18 cellular contexts compared by ENCODE assay signal in the genomic region with DNA sequence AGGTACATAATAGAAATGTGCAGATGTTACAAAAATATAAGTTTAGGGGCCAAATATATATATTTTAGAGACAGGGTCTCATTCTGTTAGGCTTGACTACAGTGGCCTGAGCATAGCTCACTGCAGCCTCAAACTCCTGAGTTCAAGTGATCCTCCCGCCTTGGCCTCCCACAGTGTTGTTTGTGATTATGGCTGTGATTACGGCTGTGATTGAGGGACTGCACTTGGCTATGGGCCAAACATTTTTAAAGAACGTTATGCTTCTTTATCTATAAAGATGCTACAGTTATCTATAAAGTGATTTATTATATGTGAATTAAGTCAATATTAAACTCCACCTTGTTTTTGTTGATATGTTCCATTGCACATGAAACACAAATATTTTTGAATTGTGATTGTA.
DNase-seq lines count a peak whose midpoint lies in the region; ATAC-seq and TF ChIP-seq lines count a peak whose summit lies in the region.
"Had no signal": no experiment of that assay in that cellular context is flagged by ENCODE, and none has a peak within 500 bp of the region (broad histone marks: within the 10 kb centered on the region; RNA-seq: fewer than 3 reads in every experiment).

No MANE protein-coding gene starts in this region.

- no peak for TF ChIP-seq CTCF in OCI-LY3 (IDR thresholded peaks at IDR 0.05; ENCODE audit: low read depth, low read length)
- TF ChIP-seq CTCF in osteoblast (IDR thresholded peaks at IDR 0.05; ENCODE audit: extremely low read depth, low read depth, low read length): no peak
- no peak for TF ChIP-seq CTCF in sigmoid colon (IDR thresholded peaks at IDR 0.05)

- H3K4me1 ChIP-seq in OCI-LY3 (ENCODE audit: low read length) (peaks cover 17% of the 10 kb centered on the region), osteoblast (ENCODE audit: insufficient read depth, low read length) (peaks cover 10% of the 10 kb centered on the region), sigmoid colon (no peaks in the 10 kb centered on the region)
- H3K4me1 ChIP-seq: BLaER1, Caco-2 had no signal

- no peaks in the 10 kb centered on the region for H3K27me3 ChIP-seq in OCI-LY3 (ENCODE audit: low read depth, low read length)
- no peaks in the 10 kb centered on the region for H3K27me3 ChIP-seq in osteoblast (ENCODE audit: insufficient read depth, low read length)
- no peaks in the 10 kb centered on the region for H3K27me3 ChIP-seq in sigmoid colon
- H3K27me3 ChIP-seq: BLaER1 had no signal

- no peaks in the 10 kb centered on the region for H3K36me3 Mint-ChIP-seq in natural killer cell treated with Interleukin-12 subunit alpha and Interleukin-12 subunit beta and Interleukin-15 and Interleukin-18, amount 100 ng/mL, for 72 hours
- H3K36me3 Mint-ChIP-seq: CD4-positive, CD25-positive, alpha-beta regulatory T cell; CD8-positive, alpha-beta T cell had no signal

- H3K4me3 ChIP-seq in OCI-LY3 (ENCODE audit: low read length) (no peak overlapping the region), osteoblast (ENCODE audit: insufficient read depth, low read length) (no peak overlapping the region), sigmoid colon (no peak overlapping the region)
- H3K4me3 ChIP-seq: BLaER1, GM23248 had no signal

- H3K27me3 Mint-ChIP-seq in natural killer cell treated with Interleukin-12 subunit alpha and Interleukin-12 subunit beta and Interleukin-15 and Interleukin-18, amount 100 ng/mL, for 72 hours: peaks cover 5 to 8% of the 10 kb centered on the region in 2 donors
- H3K27me3 Mint-ChIP-seq: B cell had no signal

- no peaks in the 10 kb centered on the region for H3K79me2 ChIP-seq in OCI-LY3 (ENCODE audit: low read length)
- H3K79me2 ChIP-seq in osteoblast (ENCODE audit: insufficient read depth, low read length): no peaks in the 10 kb centered on the region

- 61 to 72% methylated on average over 3 of the region's 3 CpGs for WGBS in sigmoid colon, 2 donors

- no peak overlapping the region for H3K27ac ChIP-seq in OCI-LY3 (ENCODE audit: low read length)
- H3K27ac ChIP-seq in osteoblast (ENCODE audit: low read depth, low read length): no peak overlapping the region
- H3K27ac ChIP-seq in sigmoid colon: no peak overlapping the region
- H3K27ac ChIP-seq: BLaER1, C4-2B, GM23248 had no signal

- POLR2A ChIA-PET in HEK293T (lab: Yijun Ruan, JAX): no interaction called here

- no peaks in the 10 kb centered on the region for H3K4me1 Mint-ChIP-seq in natural killer cell treated with Interleukin-12 subunit alpha and Interleukin-12 subunit beta and Interleukin-15 and Interleukin-18, amount 100 ng/mL, for 72 hours (ENCODE audit: low read depth in 2 of 2)
- H3K4me1 Mint-ChIP-seq: B cell; CD4-positive, CD25-positive, alpha-beta regulatory T cell had no signal

- H3K36me3 ChIP-seq in OCI-LY3 (replicated peaks; ENCODE audit: low read depth, low read length): no peaks in the 10 kb centered on the region
- H3K36me3 ChIP-seq in osteoblast (ENCODE audit: insufficient read depth, low read length): no peaks in the 10 kb centered on the region
- no peaks in the 10 kb centered on the region for H3K36me3 ChIP-seq in sigmoid colon
- H3K36me3 ChIP-seq: BLaER1 had no signal

- CTCF ChIA-PET in HEK293T (lab: Yijun Ruan, JAX): no interaction called here

- no peak overlapping the region for H3K27ac Mint-ChIP-seq in natural killer cell treated with Interleukin-12 subunit alpha and Interleukin-12 subunit beta and Interleukin-15 and Interleukin-18, amount 100 ng/mL, for 72 hours
- H3K27ac Mint-ChIP-seq: B cell; CD4-positive, CD25-positive, alpha-beta regulatory T cell; CD8-positive, alpha-beta T cell; HFFc6 had no signal

- DNase-seq in HEK293T (ENCODE audit: extremely low spot score): no peak
- peak; percentile 22 for DNase-seq in osteoblast (ENCODE audit: insufficient read length, low spot score, missing footprints)
- no peak for DNase-seq in natural killer cell treated with Interleukin-12 subunit alpha and Interleukin-12 subunit beta and Interleukin-15 and Interleukin-18, amount 100 ng/mL, for 72 hours (ENCODE audit: low spot score)
- DNase-seq in sigmoid colon: no peak
- DNase-seq: Caco-2; CD4-positive, CD25-positive, alpha-beta regulatory T cell; CD8-positive, alpha-beta T cell; DMS153; DND-41; GM23248; H7; HCEC 1CT; HFFc6 had no signal

- no peak for TF ChIP-seq POLR2A in sigmoid colon (IDR thresholded peaks at IDR 0.05)

- H2AFZ ChIP-seq in OCI-LY3 (ENCODE audit: low read depth, low read length): no peak overlapping the region
- no peak overlapping the region for H2AFZ ChIP-seq in osteoblast (ENCODE audit: low read length)
- H2AFZ ChIP-seq: GM23248 had no signal

- ATAC-seq in natural killer cell treated with Interleukin-12 subunit alpha and Interleukin-12 subunit beta and Interleukin-15 and Interleukin-18, amount 100 ng/mL, for 72 hours: no peak
- ATAC-seq in GM19324 (IDR thresholded peaks at IDR 0.05; ENCODE audit: low FRiP score, unreplicated experiment): no peak
- ATAC-seq: CD8-positive, alpha-beta T cell had no signal

- no peak overlapping the region for H3K4me3 Mint-ChIP-seq in natural killer cell treated with Interleukin-12 subunit alpha and Interleukin-12 subunit beta and Interleukin-15 and Interleukin-18, amount 100 ng/mL, for 72 hours
- H3K4me3 Mint-ChIP-seq: B cell; CD4-positive, CD25-positive, alpha-beta regulatory T cell; CD8-positive, alpha-beta T cell; HFFc6 had no signal

- no peak overlapping the region for H3K9ac ChIP-seq in OCI-LY3 (ENCODE audit: low read length)
- H3K9ac ChIP-seq: BLaER1, GM23248 had no signal

- H3K9me3 ChIP-seq in OCI-LY3 (ENCODE audit: insufficient read depth, low read length): no peaks in the 10 kb centered on the region
- no peaks in the 10 kb centered on the region for H3K9me3 ChIP-seq in osteoblast (ENCODE audit: low read depth, low read length)
- H3K9me3 ChIP-seq in sigmoid colon: no peaks in the 10 kb centered on the region
- H3K9me3 ChIP-seq: BLaER1, Caco-2 had no signal

- TF ChIP-seq EP300 in sigmoid colon (IDR thresholded peaks at IDR 0.05): no peak

- no peaks in the 10 kb centered on the region for H3K9me3 Mint-ChIP-seq in natural killer cell treated with Interleukin-12 subunit alpha and Interleukin-12 subunit beta and Interleukin-15 and Interleukin-18, amount 100 ng/mL, for 72 hours
- H3K9me3 Mint-ChIP-seq: CD4-positive, CD25-positive, alpha-beta regulatory T cell; CD8-positive, alpha-beta T cell; HFFc6 had no signal

- intact Hi-C loops in sigmoid colon (cut with DNase I): no loop called here

- H3K4me2 ChIP-seq in OCI-LY3 (ENCODE audit: low read length) (peak overlapping the region; percentile 28), osteoblast (ENCODE audit: insufficient read depth, low read length) (no peak overlapping the region)
- H3K4me2 ChIP-seq: BLaER1 had no signal

- H4K20me1 ChIP-seq in OCI-LY3 (ENCODE audit: insufficient read depth, low read length): no peaks in the 10 kb centered on the region
- H4K20me1 ChIP-seq in osteoblast (ENCODE audit: insufficient read depth, low read length): no peaks in the 10 kb centered on the region
- H4K20me1 ChIP-seq: BLaER1 had no signal

TF ChIP-seq in HEK293T, 16 proteins besides CTCF, POLR2A, EP300 and RAD21:
- TF ChIP-seq, protein P1, sequence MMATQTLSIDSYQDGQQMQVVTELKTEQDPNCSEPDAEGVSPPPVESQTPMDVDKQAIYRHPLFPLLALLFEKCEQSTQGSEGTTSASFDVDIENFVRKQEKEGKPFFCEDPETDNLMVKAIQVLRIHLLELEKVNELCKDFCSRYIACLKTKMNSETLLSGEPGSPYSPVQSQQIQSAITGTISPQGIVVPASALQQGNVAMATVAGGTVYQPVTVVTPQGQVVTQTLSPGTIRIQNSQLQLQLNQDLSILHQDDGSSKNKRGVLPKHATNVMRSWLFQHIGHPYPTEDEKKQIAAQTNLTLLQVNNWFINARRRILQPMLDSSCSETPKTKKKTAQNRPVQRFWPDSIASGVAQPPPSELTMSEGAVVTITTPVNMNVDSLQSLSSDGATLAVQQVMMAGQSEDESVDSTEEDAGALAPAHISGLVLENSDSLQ (IDR thresholded peaks at IDR 0.05): 0 out of 2 replicates have a peak, but pooled peaks have one; percentile 15
- no peak for TF ChIP-seq TARDBP (IDR thresholded peaks at IDR 0.05)
